ENCODE assay signal across 8 cellular contexts in genomic region chr2:75053484-75054112, GRCh38.
A peak's percentile ranks its signal among the peaks of the same experiment; 100 is the strongest.
DNase-seq lines count a peak whose midpoint lies in the region; TF ChIP-seq lines count a peak whose summit lies in the region.

No MANE protein-coding gene starts in this region.

- peaks cover 28% of the 10 kb centered on the region for H3K27me3 ChIP-seq in WERI-Rb-1 (ENCODE audit: insufficient read depth, low read depth, severe bottlenecking)
- H3K27me3 ChIP-seq in vagina = no peaks in the 10 kb centered on the region
- no peaks in the 10 kb centered on the region for H3K27me3 ChIP-seq in effector memory CD4-positive, alpha-beta T cell (replicated peaks; ENCODE audit: control insufficient read depth, insufficient read depth, low read length, poor library complexity, severe bottlenecking)

- H3K36me3 ChIP-seq in WERI-Rb-1 (no peaks in the 10 kb centered on the region), vagina (no peaks in the 10 kb centered on the region)
- H3K36me3 ChIP-seq in effector memory CD4-positive, alpha-beta T cell (ENCODE audit: control insufficient read depth, insufficient read depth, low read length) = no peaks in the 10 kb centered on the region

- DNase-seq in AG08396 (ENCODE audit: low spot score) (peak; percentile 11), HFF-Myc (ENCODE audit: extremely low read depth, low read depth) (no peak), NAMALWA (ENCODE audit: low spot score) (peak; percentile 47), WERI-Rb-1 (peak; percentile 70), kidney glomerular epithelial cell (lab: John Stamatoyannopoulos, UW) (peak; percentile 33), vagina (ENCODE audit: extremely low spot score in 2 of 2) (no peak)
- no peak for DNase-seq in effector memory CD4-positive, alpha-beta T cell

- no peak for TF ChIP-seq POLR2A in vagina (IDR thresholded peaks at IDR 0.05)

- TF ChIP-seq CTCF in GM12875 (IDR thresholded peaks at IDR 0.05; ENCODE audit: borderline replicate concordance, insufficient read depth, low read depth, low read length) = peak; percentile 86
- TF ChIP-seq CTCF in HFF-Myc (IDR thresholded peaks at IDR 0.05; ENCODE audit: low read depth, low read length, missing control alignments) = peak; percentile 71
- TF ChIP-seq CTCF in WERI-Rb-1 (IDR thresholded peaks at IDR 0.05; ENCODE audit: low read depth, low read length) = peak; percentile 87
- no peak for TF ChIP-seq CTCF in vagina (IDR thresholded peaks at IDR 0.05)

- peaks cover under 1% of the 10 kb centered on the region for H3K4me1 ChIP-seq in vagina
- H3K4me1 ChIP-seq in effector memory CD4-positive, alpha-beta T cell (ENCODE audit: control insufficient read depth, insufficient read depth, low read length, poor library complexity, severe bottlenecking) = no peaks in the 10 kb centered on the region

- H3K27ac ChIP-seq in WERI-Rb-1 (no peak overlapping the region), vagina (no peak overlapping the region)
- H3K27ac ChIP-seq in effector memory CD4-positive, alpha-beta T cell (ENCODE audit: insufficient read depth, low read length, poor library complexity, severe bottlenecking) = no peak overlapping the region

- intact Hi-C loops in vagina (cut with DNase I) = no loop called here

- H3K9me3 ChIP-seq in WERI-Rb-1 (ENCODE audit: severe bottlenecking) (no peaks in the 10 kb centered on the region), vagina (no peaks in the 10 kb centered on the region)
- no peaks in the 10 kb centered on the region for H3K9me3 ChIP-seq in effector memory CD4-positive, alpha-beta T cell (ENCODE audit: control insufficient read depth, low read length)

- no peak overlapping the region for H3K4me3 ChIP-seq in GM12875 (ENCODE audit: low read depth, low read length)
- no peak overlapping the region for H3K4me3 ChIP-seq in HFF-Myc (replicated peaks; ENCODE audit: low read depth, low read length)
- no peak overlapping the region for H3K4me3 ChIP-seq in WERI-Rb-1 (ENCODE audit: low read depth, low read length)
- no peak overlapping the region for H3K4me3 ChIP-seq in vagina
- H3K4me3 ChIP-seq in effector memory CD4-positive, alpha-beta T cell (ENCODE audit: insufficient read depth, low read depth, low read length, poor library complexity, severe bottlenecking) = no peak overlapping the region

Comparison
In these comparisons a context has a peak if more than half of its experiments do, and no peak if none do; other contexts are left out.
1. DNase-seq: peak in AG08396 (single experiment), NAMALWA (single experiment), WERI-Rb-1 (single experiment) and kidney glomerular epithelial cell (single experiment); none in HFF-Myc (single experiment), vagina (0 of 2) and effector memory CD4-positive, alpha-beta T cell (0 of 3).
2. CTCF ChIP-seq: peak in GM12875 (single experiment), HFF-Myc (single experiment) and WERI-Rb-1 (single experiment); none in vagina (0 of 3).